In genomic region chr12:46958093-46958492, GRCh38 we compare ENCODE assay signal across 1 cellular context.
TF ChIP-seq lines count a peak whose summit lies in the region.

No MANE protein-coding gene starts in this region.

TF ChIP-seq in liver, 16 proteins besides CTCF, POLR2A, EP300 and RAD21 (continued from another document):
- TF ChIP-seq REST (IDR thresholded peaks at IDR 0.05) (no peak), HNF4A (conservative IDR thresholded peaks at IDR 0.05) (no peak), YY1 (IDR thresholded peaks at IDR 0.05) (no peak), ATF3 (IDR thresholded peaks at IDR 0.05) (no peak), EGR1 (IDR thresholded peaks at IDR 0.05; ENCODE audit: low read depth in 2 of 2) (no peak), FOXA2 (IDR thresholded peaks at IDR 0.05) (no peak)
